Comparison of ENCODE assay signal across 1 cellular context in the genomic region with DNA sequence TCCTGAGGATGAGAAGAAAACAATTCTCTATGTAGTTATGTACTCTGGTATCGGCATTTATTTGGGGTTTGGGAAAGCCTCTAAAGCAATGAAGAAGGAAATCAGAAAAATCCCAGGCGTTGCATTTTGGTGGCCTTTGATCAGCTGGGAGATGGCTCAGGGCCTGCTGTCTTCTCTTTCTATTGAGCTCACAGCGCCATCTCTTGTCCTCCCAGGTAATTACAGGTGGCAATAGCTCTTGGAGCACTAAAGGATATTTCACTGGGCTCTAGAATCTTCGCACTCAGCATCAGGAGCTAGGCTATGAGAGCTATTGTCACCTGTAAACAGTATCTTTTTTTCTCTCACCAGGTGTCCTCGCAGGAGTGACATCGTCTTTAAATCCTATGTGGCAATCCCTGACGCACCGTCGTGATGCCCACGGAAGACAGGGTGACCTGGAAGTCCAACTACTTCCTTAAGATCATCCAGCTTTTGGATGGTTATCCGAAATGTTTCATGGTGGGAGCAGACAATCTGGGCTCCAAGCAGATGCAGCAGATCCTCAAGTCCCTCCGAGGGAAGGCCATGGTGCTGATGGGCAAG.
TF ChIP-seq lines count a peak whose summit lies in the region.

No MANE protein-coding gene starts in this region.

TF ChIP-seq in K562, 482 proteins besides CTCF, POLR2A, EP300 and RAD21 (continued from another document):
- no peak for TF ChIP-seq BCLAF1 (IDR thresholded peaks at IDR 0.05; ENCODE audit: borderline replicate concordance in 1 of 2, control insufficient read depth in 1 of 2, low read depth in 2 of 2, low read length in 1 of 2)
- no peak for TF ChIP-seq POLR2AphosphoS5 (IDR thresholded peaks at IDR 0.05; ENCODE audit: control insufficient read depth, insufficient read depth, low read depth, low read length)
TF ChIP-seq in K562: peak in this region for 5.
